In genomic region chr15:62832231-62832630, GRCh38 we compare ENCODE assay signal across 26 cellular contexts.
"Had no signal": no experiment of that assay in that cellular context is flagged by ENCODE, and none has a peak within 500 bp of the region (broad histone marks: within the 10 kb centered on the region; RNA-seq: fewer than 3 reads in every experiment).

No MANE protein-coding gene starts in this region.

- H3K27ac ChIP-seq: esophagus squamous epithelium, ovary, psoas muscle, spleen, thoracic aorta, tibial nerve, vagina had no signal

- DNase-seq: colonic mucosa; effector memory CD4-positive, alpha-beta T cell; erythroblast; esophagus squamous epithelium; foreskin melanocyte; glutamatergic neuron; heart right ventricle; hypothalamus; immature natural killer cell; kidney; natural killer cell; occipital lobe; ovary; posterior cingulate gyrus; psoas muscle; right cardiac atrium; sigmoid colon; spleen; stimulated activated CD4-positive, alpha-beta T cell treated with anti-CD3 and anti-CD28 coated beads, Interleukin-4, amount 100 ng/mL, for 4 hours; stimulated activated naive B cell treated with anti-CD40 and anti-IgM and Interleukin-4, amounts not matched to agents 10 μg/mL and 1 μg/mL and 100 μg/mL, for 72 hours had no signal

- H3K9me3 ChIP-seq: colonic mucosa, esophagus squamous epithelium, heart right ventricle, ovary, psoas muscle, sigmoid colon, spleen, thoracic aorta, tibial nerve, vagina had no signal

- H3K27me3 ChIP-seq: colonic mucosa, esophagus squamous epithelium, heart right ventricle, ovary, sigmoid colon, spleen, tibial nerve, vagina had no signal

- H3K4me1 ChIP-seq: colonic mucosa, esophagus squamous epithelium, spleen, tibial nerve, vagina had no signal

- ATAC-seq: heart right ventricle; left lobe of liver; natural killer cell; psoas muscle; right cardiac atrium; stimulated activated naive B cell treated with anti-CD40 and anti-IgM and Interleukin-4, amounts not matched to agents 10 μg/mL and 1 μg/mL and 100 μg/mL, for 72 hours had no signal

- H3K36me3 ChIP-seq: colonic mucosa, ovary had no signal

- H3K4me1 Mint-ChIP-seq: immature natural killer cell, natural killer cell had no signal

- H3K27me3 Mint-ChIP-seq: dendritic cell treated with granulocyte-macrophage colony-stimulating factor and Interleukin-4, amounts not matched to agents 40 ng/mL and 50 ng/mL, for 4 days had no signal

- FAIRE-seq: kidney had no signal

- H3K4me3 ChIP-seq: colonic mucosa, esophagus squamous epithelium, heart right ventricle, ovary, psoas muscle, sigmoid colon, spleen, thoracic aorta, tibial nerve, vagina had no signal

- H3K27ac Mint-ChIP-seq: dendritic cell treated with granulocyte-macrophage colony-stimulating factor and Interleukin-4, amounts not matched to agents 40 ng/mL and 50 ng/mL, for 4 days; immature natural killer cell; natural killer cell; stimulated activated naive B cell treated with anti-CD40 and anti-IgM and Interleukin-4, amounts not matched to agents 10 μg/mL and 1 μg/mL and 100 μg/mL, for 72 hours; stimulated activated naive CD8-positive, alpha-beta T cell treated with anti-CD3 and anti-CD28 coated beads, Interleukin-15, Interleukin-2, amounts not matched to agents 100 ng/mL and 50 ng/mL, for 24 hours had no signal

- H3K4me3 Mint-ChIP-seq: dendritic cell treated with granulocyte-macrophage colony-stimulating factor and Interleukin-4, amounts not matched to agents 40 ng/mL and 50 ng/mL, for 4 days; immature natural killer cell; natural killer cell; stimulated activated naive B cell treated with anti-CD40 and anti-IgM and Interleukin-4, amounts not matched to agents 10 μg/mL and 1 μg/mL and 100 μg/mL, for 72 hours; stimulated activated naive CD8-positive, alpha-beta T cell treated with anti-CD3 and anti-CD28 coated beads, Interleukin-15, Interleukin-2, amounts not matched to agents 100 ng/mL and 50 ng/mL, for 24 hours had no signal

- H3K9me3 Mint-ChIP-seq: dendritic cell treated with granulocyte-macrophage colony-stimulating factor and Interleukin-4, amounts not matched to agents 40 ng/mL and 50 ng/mL, for 4 days; immature natural killer cell; natural killer cell; stimulated activated naive CD8-positive, alpha-beta T cell treated with anti-CD3 and anti-CD28 coated beads, Interleukin-15, Interleukin-2, amounts not matched to agents 100 ng/mL and 50 ng/mL, for 24 hours had no signal

- H3K36me3 Mint-ChIP-seq: natural killer cell; stimulated activated naive B cell treated with anti-CD40 and anti-IgM and Interleukin-4, amounts not matched to agents 10 μg/mL and 1 μg/mL and 100 μg/mL, for 72 hours had no signal
